Comparison of ENCODE assay signal across 1 cellular context in the genomic region with DNA sequence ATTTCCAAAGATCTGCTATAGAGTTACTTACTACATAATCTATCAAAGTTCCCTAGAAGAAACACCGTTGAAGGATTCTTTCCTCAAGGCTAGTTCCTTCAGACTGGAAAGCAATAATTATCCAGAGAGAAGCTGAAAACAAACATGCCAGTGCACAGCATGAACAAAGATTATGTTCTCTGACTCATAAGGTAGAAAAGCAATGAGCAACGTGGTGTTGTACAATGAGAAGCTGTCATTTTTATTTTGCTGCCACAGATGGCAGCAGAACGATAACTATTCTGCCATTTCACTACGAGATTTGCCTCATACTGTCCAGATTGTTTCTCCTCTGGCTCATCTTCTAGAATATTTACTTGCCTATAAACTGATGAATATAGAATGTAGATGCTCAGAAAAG.
TF ChIP-seq lines count a peak whose summit lies in the region.

No MANE protein-coding gene starts in this region.

TF ChIP-seq in HEK293, 187 proteins besides CTCF, POLR2A, EP300 and RAD21 (continued from another document):
- TF ChIP-seq ZNF341 (tag by site-specific recombination; IDR thresholded peaks at IDR 0.05; ENCODE audit: low read depth) = no peak
- TF ChIP-seq ZNF202 (tag by site-specific recombination; IDR thresholded peaks at IDR 0.05; ENCODE audit: borderline replicate concordance) = no peak
- TF ChIP-seq ZNF624 (tag by site-specific recombination; IDR thresholded peaks at IDR 0.05) = no peak
- TF ChIP-seq, protein P1, sequence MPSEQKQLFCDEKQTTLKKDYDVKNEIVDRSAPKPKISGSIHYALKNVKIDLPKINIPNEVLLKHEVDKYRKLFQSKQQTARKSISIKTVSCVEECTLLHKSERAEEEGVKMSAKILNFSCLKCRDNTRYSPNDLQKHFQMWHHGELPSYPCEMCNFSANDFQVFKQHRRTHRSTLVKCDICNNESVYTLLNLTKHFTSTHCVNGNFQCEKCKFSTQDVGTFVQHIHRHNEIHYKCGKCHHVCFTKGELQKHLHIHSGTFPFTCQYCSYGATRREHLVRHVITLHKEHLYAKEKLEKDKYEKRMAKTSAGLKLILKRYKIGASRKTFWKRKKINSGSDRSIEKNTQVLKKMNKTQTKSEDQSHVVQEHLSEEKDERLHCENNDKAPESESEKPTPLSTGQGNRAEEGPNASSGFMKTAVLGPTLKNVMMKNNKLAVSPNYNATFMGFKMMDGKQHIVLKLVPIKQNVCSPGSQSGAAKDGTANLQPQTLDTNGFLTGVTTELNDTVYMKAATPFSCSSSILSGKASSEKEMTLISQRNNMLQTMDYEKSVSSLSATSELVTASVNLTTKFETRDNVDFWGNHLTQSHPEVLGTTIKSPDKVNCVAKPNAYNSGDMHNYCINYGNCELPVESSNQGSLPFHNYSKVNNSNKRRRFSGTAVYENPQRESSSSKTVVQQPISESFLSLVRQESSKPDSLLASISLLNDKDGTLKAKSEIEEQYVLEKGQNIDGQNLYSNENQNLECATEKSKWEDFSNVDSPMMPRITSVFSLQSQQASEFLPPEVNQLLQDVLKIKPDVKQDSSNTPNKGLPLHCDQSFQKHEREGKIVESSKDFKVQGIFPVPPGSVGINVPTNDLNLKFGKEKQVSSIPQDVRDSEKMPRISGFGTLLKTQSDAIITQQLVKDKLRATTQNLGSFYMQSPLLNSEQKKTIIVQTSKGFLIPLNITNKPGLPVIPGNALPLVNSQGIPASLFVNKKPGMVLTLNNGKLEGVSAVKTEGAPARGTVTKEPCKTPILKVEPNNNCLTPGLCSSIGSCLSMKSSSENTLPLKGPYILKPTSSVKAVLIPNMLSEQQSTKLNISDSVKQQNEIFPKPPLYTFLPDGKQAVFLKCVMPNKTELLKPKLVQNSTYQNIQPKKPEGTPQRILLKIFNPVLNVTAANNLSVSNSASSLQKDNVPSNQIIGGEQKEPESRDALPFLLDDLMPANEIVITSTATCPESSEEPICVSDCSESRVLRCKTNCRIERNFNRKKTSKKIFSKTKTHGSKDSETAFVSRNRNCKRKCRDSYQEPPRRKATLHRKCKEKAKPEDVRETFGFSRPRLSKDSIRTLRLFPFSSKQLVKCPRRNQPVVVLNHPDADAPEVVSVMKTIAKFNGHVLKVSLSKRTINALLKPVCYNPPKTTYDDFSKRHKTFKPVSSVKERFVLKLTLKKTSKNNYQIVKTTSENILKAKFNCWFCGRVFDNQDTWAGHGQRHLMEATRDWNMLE (tag by site-specific recombination; conservative IDR thresholded peaks at IDR 0.05; ENCODE audit: low read depth) = no peak
- TF ChIP-seq YY2 (tag by site-specific recombination; IDR thresholded peaks at IDR 0.05) = no peak
- TF ChIP-seq ZNF19 (tag by site-specific recombination; IDR thresholded peaks at IDR 0.05; ENCODE audit: low read depth) = no peak
- no peak for TF ChIP-seq KLF1 (tag by site-specific recombination; IDR thresholded peaks at IDR 0.05)
- TF ChIP-seq ZNF677 (tag by site-specific recombination; IDR thresholded peaks at IDR 0.05) = no peak
- TF ChIP-seq ZNF274 (IDR thresholded peaks at IDR 0.05; ENCODE audit: low read length) = no peak
- TF ChIP-seq ZNF274 (tag by site-specific recombination; IDR thresholded peaks at IDR 0.05; ENCODE audit: borderline replicate concordance) = no peak
- TF ChIP-seq, protein P2, sequence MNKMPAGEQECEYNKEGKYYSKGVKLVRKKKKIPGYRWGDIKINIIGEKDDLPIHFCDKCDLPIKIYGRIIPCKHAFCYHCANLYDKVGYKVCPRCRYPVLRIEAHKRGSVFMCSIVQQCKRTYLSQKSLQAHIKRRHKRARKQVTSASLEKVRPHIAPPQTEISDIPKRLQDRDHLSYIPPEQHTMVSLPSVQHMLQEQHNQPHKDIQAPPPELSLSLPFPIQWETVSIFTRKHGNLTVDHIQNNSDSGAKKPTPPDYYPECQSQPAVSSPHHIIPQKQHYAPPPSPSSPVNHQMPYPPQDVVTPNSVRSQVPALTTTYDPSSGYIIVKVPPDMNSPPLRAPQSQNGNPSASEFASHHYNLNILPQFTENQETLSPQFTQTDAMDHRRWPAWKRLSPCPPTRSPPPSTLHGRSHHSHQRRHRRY (tag by site-specific recombination; IDR thresholded peaks at IDR 0.05) = no peak
- TF ChIP-seq, protein P3, sequence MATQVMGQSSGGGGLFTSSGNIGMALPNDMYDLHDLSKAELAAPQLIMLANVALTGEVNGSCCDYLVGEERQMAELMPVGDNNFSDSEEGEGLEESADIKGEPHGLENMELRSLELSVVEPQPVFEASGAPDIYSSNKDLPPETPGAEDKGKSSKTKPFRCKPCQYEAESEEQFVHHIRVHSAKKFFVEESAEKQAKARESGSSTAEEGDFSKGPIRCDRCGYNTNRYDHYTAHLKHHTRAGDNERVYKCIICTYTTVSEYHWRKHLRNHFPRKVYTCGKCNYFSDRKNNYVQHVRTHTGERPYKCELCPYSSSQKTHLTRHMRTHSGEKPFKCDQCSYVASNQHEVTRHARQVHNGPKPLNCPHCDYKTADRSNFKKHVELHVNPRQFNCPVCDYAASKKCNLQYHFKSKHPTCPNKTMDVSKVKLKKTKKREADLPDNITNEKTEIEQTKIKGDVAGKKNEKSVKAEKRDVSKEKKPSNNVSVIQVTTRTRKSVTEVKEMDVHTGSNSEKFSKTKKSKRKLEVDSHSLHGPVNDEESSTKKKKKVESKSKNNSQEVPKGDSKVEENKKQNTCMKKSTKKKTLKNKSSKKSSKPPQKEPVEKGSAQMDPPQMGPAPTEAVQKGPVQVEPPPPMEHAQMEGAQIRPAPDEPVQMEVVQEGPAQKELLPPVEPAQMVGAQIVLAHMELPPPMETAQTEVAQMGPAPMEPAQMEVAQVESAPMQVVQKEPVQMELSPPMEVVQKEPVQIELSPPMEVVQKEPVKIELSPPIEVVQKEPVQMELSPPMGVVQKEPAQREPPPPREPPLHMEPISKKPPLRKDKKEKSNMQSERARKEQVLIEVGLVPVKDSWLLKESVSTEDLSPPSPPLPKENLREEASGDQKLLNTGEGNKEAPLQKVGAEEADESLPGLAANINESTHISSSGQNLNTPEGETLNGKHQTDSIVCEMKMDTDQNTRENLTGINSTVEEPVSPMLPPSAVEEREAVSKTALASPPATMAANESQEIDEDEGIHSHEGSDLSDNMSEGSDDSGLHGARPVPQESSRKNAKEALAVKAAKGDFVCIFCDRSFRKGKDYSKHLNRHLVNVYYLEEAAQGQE (tag by site-specific recombination; IDR thresholded peaks at IDR 0.05) = peak; percentile 38; the same call in 1 of the 2 replicates
- TF ChIP-seq, protein P4, sequence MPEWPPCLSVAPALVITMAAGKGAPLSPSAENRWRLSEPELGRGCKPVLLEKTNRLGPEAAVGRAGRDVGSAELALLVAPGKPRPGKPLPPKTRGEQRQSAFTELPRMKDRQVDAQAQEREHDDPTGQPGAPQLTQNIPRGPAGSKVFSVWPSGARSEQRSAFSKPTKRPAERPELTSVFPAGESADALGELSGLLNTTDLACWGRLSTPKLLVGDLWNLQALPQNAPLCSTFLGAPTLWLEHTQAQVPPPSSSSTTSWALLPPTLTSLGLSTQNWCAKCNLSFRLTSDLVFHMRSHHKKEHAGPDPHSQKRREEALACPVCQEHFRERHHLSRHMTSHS (tag by site-specific recombination; IDR thresholded peaks at IDR 0.05) = no peak
- TF ChIP-seq ZNF324 (tag by site-specific recombination; IDR thresholded peaks at IDR 0.05) = no peak
- TF ChIP-seq KLF16 (tag by site-specific recombination; IDR thresholded peaks at IDR 0.05) = no peak
- no peak for TF ChIP-seq ZNF138 (tag by site-specific recombination; IDR thresholded peaks at IDR 0.05; ENCODE audit: borderline replicate concordance)
- TF ChIP-seq ZNF184 (tag by site-specific recombination; IDR thresholded peaks at IDR 0.05) = peak; percentile 75; the same call in 1 of the 2 replicates
- TF ChIP-seq, protein P5, sequence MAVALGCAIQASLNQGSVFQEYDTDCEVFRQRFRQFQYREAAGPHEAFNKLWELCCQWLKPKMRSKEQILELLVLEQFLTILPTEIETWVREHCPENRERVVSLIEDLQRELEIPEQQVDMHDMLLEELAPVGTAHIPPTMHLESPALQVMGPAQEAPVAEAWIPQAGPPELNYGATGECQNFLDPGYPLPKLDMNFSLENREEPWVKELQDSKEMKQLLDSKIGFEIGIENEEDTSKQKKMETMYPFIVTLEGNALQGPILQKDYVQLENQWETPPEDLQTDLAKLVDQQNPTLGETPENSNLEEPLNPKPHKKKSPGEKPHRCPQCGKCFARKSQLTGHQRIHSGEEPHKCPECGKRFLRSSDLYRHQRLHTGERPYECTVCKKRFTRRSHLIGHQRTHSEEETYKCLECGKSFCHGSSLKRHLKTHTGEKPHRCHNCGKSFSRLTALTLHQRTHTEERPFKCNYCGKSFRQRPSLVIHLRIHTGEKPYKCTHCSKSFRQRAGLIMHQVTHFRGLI (tag by site-specific recombination; IDR thresholded peaks at IDR 0.05) = no peak
- TF ChIP-seq ZNF174 (tag by site-specific recombination; IDR thresholded peaks at IDR 0.05) = no peak
- TF ChIP-seq ZNF521 (tag by site-specific recombination; IDR thresholded peaks at IDR 0.05) = no peak
- TF ChIP-seq ZNF248 (tag by site-specific recombination; IDR thresholded peaks at IDR 0.05) = no peak
- TF ChIP-seq ZNF221 (tag by site-specific recombination; IDR thresholded peaks at IDR 0.05; ENCODE audit: borderline replicate concordance) = no peak
- TF ChIP-seq ZBTB48 (tag by site-specific recombination; IDR thresholded peaks at IDR 0.05) = no peak
- TF ChIP-seq, protein P6, sequence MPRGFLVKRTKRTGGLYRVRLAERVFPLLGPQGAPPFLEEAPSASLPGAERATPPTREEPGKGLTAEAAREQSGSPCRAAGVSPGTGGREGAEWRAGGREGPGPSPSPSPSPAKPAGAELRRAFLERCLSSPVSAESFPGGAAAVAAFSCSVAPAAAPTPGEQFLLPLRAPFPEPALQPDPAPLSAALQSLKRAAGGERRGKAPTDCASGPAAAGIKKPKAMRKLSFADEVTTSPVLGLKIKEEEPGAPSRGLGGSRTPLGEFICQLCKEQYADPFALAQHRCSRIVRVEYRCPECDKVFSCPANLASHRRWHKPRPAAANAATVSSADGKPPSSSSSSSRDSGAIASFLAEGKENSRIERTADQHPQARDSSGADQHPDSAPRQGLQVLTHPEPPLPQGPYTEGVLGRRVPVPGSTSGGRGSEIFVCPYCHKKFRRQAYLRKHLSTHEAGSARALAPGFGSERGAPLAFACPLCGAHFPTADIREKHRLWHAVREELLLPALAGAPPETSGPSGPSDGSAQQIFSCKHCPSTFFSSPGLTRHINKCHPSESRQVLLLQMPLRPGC (tag by site-specific recombination; IDR thresholded peaks at IDR 0.05) = peak; percentile 87
